Comparison of ENCODE assay signal across 8 cellular contexts in the genomic region with DNA sequence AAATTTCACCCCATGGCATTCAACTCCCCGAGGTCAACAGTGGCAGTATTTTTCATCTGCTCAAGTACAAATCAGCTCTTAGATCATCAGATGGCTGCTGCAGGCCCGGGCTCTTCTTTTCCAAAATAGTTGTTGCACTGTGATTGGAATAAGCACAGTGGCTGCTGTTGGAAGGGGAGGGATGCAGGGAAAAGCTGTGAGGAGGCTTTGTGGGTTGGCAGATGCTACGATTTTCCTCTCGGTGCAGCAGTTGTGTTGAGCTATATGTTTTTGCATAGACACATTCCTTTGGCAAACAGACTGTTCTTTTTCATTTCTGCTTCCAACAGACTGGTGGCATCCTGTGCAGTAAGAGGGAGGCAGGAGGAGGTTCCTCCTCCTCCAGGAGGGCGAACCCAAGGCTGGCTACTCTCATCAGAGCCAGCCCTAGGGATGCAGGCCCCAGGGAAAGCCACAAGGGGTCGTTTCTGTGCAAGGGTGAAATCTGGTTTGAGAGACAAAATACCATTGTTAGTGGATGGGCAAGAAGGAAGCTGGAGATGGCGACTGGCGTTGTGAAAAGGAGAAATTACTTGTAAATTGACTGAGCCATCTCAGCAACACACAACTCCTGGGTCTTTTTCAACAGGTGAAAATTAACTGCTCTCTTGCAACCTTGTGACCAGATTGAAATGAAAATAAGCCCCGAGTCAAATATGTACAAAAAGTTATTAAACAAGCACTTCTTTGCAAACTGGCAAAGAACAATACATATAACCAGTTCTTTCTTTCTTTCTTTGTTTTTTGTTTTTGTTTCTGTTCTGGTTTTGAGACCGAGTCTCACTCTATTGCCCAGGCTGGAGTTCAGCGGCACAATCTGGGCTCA. TPM values are rescaled to one million over a fixed set of nuclear protein-coding genes. Genes with fewer than 3 reads are reported as not detected.
DNase-seq lines count a peak whose midpoint lies in the region; ATAC-seq, FAIRE-seq and TF ChIP-seq lines count a peak whose summit lies in the region.

No MANE protein-coding gene starts in this region.

- no peaks in the 10 kb centered on the region for H3K36me3 Mint-ChIP-seq in dendritic cell treated with granulocyte-macrophage colony-stimulating factor and Interleukin-4, amounts not matched to agents 40 ng/mL and 50 ng/mL, for 4 days (ENCODE audit: low read depth)

- no peaks in the 10 kb centered on the region for H3K27me3 Mint-ChIP-seq in dendritic cell treated with granulocyte-macrophage colony-stimulating factor and Interleukin-4, amounts not matched to agents 40 ng/mL and 50 ng/mL, for 4 days

- H3K4me1 Mint-ChIP-seq in dendritic cell treated with granulocyte-macrophage colony-stimulating factor and Interleukin-4, amounts not matched to agents 40 ng/mL and 50 ng/mL, for 4 days (ENCODE audit: low read depth) = peaks cover 7% of the 10 kb centered on the region

- DNase-seq in D721Med (ENCODE audit: insufficient read length, low spot score) = no peak
- peak; percentile 78 for DNase-seq in HEK293T (ENCODE audit: extremely low spot score)
- DNase-seq in NCI-H446 (lab: John Stamatoyannopoulos, UW) = peak; percentile 52 to 85
- peak; percentile 50 to 63 for DNase-seq in activated CD4-positive, alpha-beta T cell treated with anti-CD3 and anti-CD28 coated beads, Interleukin-2, amount 50 U/mL, for 24 hours (ENCODE audit: low read depth in 1 of 2, low spot score in 1 of 2)
- DNase-seq in lower lobe of right lung = peak; percentile 74
- peak; percentile 38 for DNase-seq in stimulated activated CD8-positive, alpha-beta memory T cell treated with anti-CD3 and anti-CD28 coated beads, Interleukin-12 subunit alpha, Interleukin-12 subunit beta, amount 100 ng/mL, for 4 hours (ENCODE audit: low read depth)

- ATAC-seq in lower lobe of right lung (peak; percentile 81 to 93), HG03565 (IDR thresholded peaks at IDR 0.05; ENCODE audit: unreplicated experiment) (no peak)

- intact Hi-C loops in dendritic cell treated with granulocyte-macrophage colony-stimulating factor and Interleukin-4, amounts not matched to agents 40 ng/mL and 50 ng/mL, for 4 days (cut with micrococcal nuclease) = loop anchor here (5.0 kb wide), 1 partner anchor 393 kb away; no protein-coding TSS in a partner anchor
- intact Hi-C loops in lower lobe of right lung (cut with DNase I) = no loop called here

- H3K9me3 Mint-ChIP-seq in dendritic cell treated with granulocyte-macrophage colony-stimulating factor and Interleukin-4, amounts not matched to agents 40 ng/mL and 50 ng/mL, for 4 days = no peaks in the 10 kb centered on the region

- no peaks in the 10 kb centered on the region for H3K9me3 ChIP-seq in lower lobe of right lung

- no peak overlapping the region for H3K27ac ChIP-seq in lower lobe of right lung

- no peak overlapping the region for H3K4me3 Mint-ChIP-seq in dendritic cell treated with granulocyte-macrophage colony-stimulating factor and Interleukin-4, amounts not matched to agents 40 ng/mL and 50 ng/mL, for 4 days

- no peaks in the 10 kb centered on the region for H3K36me3 ChIP-seq in lower lobe of right lung

- H3K27me3 ChIP-seq in lower lobe of right lung (ENCODE audit: low read depth) = no peaks in the 10 kb centered on the region

- H3K4me3 ChIP-seq in lower lobe of right lung = no peak overlapping the region

- TF ChIP-seq CTCF in D721Med (IDR thresholded peaks at IDR 0.05; ENCODE audit: insufficient read depth, missing control alignments) (peak; percentile 57), lower lobe of right lung (IDR thresholded peaks at IDR 0.05) (peak; percentile 83)

- no peak for FAIRE-seq in D721Med (lab: Jason Lieb, UNC)

- no peaks in the 10 kb centered on the region for H3K4me1 ChIP-seq in lower lobe of right lung

- POLR2A ChIA-PET in HEK293T (lab: Yijun Ruan, JAX) = no interaction called here

- H3K27ac Mint-ChIP-seq in dendritic cell treated with granulocyte-macrophage colony-stimulating factor and Interleukin-4, amounts not matched to agents 40 ng/mL and 50 ng/mL, for 4 days = peak overlapping the region; percentile 40

- CTCF ChIA-PET in HEK293T (lab: Yijun Ruan, JAX) = interaction anchor here (0.6 to 2.7 kb wide), 10 partner anchors 10 to 225 kb away, joined by 3 to 23 read pairs (median 3); no protein-coding TSS in a partner anchor

TF ChIP-seq in HEK293T, 16 proteins besides CTCF, POLR2A, EP300 and RAD21:
- TF ChIP-seq ELF4 (IDR thresholded peaks at IDR 0.05) (no peak), CTBP1 (IDR thresholded peaks at IDR 0.05; ENCODE audit: borderline replicate concordance) (no peak), HDGF (IDR thresholded peaks at IDR 0.05; ENCODE audit: borderline replicate concordance) (no peak), FOXA1 (IDR thresholded peaks at IDR 0.05) (no peak), NFRKB (IDR thresholded peaks at IDR 0.05) (no peak), ARNT (IDR thresholded peaks at IDR 0.05) (no peak), BHLHE40 (IDR thresholded peaks at IDR 0.05; ENCODE audit: borderline replicate concordance) (no peak), LEF1 (IDR thresholded peaks at IDR 0.05; ENCODE audit: borderline replicate concordance) (no peak), TARDBP (IDR thresholded peaks at IDR 0.05) (no peak), FOXM1 (IDR thresholded peaks at IDR 0.05; ENCODE audit: borderline replicate concordance) (no peak), ZNF384 (IDR thresholded peaks at IDR 0.05) (no peak), SUZ12 (IDR thresholded peaks at IDR 0.05) (no peak), FOXK2 (IDR thresholded peaks at IDR 0.05) (no peak), L3MBTL2 (conservative IDR thresholded peaks at IDR 0.05) (no peak)
- TF ChIP-seq, protein P1, sequence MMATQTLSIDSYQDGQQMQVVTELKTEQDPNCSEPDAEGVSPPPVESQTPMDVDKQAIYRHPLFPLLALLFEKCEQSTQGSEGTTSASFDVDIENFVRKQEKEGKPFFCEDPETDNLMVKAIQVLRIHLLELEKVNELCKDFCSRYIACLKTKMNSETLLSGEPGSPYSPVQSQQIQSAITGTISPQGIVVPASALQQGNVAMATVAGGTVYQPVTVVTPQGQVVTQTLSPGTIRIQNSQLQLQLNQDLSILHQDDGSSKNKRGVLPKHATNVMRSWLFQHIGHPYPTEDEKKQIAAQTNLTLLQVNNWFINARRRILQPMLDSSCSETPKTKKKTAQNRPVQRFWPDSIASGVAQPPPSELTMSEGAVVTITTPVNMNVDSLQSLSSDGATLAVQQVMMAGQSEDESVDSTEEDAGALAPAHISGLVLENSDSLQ (IDR thresholded peaks at IDR 0.05) = no peak
TF ChIP-seq in HEK293T: peak in this region for 0.

RNA-seq across cellular contexts. Expression of a gene that starts 26.6 kb away (rescaled TPM):
- 64.7 TPM for total RNA-seq in lower lobe of right lung
